ENCODE assay signal across 1 cellular context in the genomic region with DNA sequence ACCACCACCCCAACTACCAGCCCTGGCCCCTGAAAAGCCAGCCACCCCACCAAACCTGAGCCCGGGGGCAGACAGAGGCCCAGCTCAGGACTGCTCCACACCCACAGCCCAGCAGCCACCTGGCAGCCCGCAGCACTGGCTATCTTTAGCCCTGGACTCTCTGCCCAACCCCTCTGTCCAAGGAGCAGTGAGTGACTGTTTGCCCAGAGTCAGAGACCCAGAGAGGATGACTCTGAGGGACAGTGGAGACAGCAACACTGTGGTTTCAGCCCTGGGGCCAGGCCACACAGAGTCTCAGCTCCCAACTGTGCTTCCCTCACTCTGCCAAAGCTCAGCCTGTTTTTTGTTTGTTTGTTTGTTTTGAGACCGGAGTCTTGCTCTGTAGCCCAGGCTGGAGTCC.
TF ChIP-seq lines count a peak whose summit lies in the region.

No MANE protein-coding gene starts in this region.

TF ChIP-seq in HepG2, 621 proteins besides CTCF, POLR2A, EP300 and RAD21:
- TF ChIP-seq, protein P1, sequence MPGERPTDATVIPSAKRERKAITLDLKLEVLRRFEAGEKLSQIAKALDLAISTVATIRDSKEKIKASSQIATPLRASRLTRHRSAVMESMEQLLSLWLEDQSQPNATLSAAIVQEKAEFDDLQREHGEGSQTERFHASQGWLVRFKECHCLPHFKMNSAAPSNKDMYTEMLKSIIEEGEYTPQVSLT (CRISPR knock-in tag; IDR thresholded peaks at IDR 0.05; ENCODE audit: borderline replicate concordance, low read depth): no peak
- TF ChIP-seq NONO (IDR thresholded peaks at IDR 0.05) (no peak), NONO (CRISPR knock-in tag; conservative IDR thresholded peaks at IDR 0.05) (no peak), RBFOX2 (IDR thresholded peaks at IDR 0.05; ENCODE audit: low read depth, low read length) (no peak), FOXA1 (IDR thresholded peaks at IDR 0.05) (no peak), FOXA1 (CRISPR knock-in tag; IDR thresholded peaks at IDR 0.05) (no peak), PHF21A (CRISPR knock-in tag; IDR thresholded peaks at IDR 0.05) (no peak), ZBTB3 (CRISPR knock-in tag; IDR thresholded peaks at IDR 0.05; ENCODE audit: borderline replicate concordance, low read depth) (no peak), ZNF441 (CRISPR knock-in tag; IDR thresholded peaks at IDR 0.05; ENCODE audit: borderline replicate concordance) (no peak), ZNF614 (CRISPR knock-in tag; IDR thresholded peaks at IDR 0.05; ENCODE audit: borderline replicate concordance) (no peak), ZNF766 (CRISPR knock-in tag; IDR thresholded peaks at IDR 0.05; ENCODE audit: borderline replicate concordance) (no peak), SALL2 (CRISPR knock-in tag; IDR thresholded peaks at IDR 0.05) (no peak), SKI (IDR thresholded peaks at IDR 0.05; ENCODE audit: partially characterized antibody) (no peak), NBN (conservative IDR thresholded peaks at IDR 0.05) (no peak), ZNF546 (CRISPR knock-in tag; conservative IDR thresholded peaks at IDR 0.05) (no peak)
- TF ChIP-seq, protein P2, sequence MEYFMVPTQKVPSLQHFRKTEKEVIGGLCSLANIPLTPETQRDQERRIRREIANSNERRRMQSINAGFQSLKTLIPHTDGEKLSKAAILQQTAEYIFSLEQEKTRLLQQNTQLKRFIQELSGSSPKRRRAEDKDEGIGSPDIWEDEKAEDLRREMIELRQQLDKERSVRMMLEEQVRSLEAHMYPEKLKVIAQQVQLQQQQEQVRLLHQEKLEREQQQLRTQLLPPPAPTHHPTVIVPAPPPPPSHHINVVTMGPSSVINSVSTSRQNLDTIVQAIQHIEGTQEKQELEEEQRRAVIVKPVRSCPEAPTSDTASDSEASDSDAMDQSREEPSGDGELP (IDR thresholded peaks at IDR 0.05; ENCODE audit: borderline replicate concordance, low read depth): no peak
- TF ChIP-seq, protein P3, sequence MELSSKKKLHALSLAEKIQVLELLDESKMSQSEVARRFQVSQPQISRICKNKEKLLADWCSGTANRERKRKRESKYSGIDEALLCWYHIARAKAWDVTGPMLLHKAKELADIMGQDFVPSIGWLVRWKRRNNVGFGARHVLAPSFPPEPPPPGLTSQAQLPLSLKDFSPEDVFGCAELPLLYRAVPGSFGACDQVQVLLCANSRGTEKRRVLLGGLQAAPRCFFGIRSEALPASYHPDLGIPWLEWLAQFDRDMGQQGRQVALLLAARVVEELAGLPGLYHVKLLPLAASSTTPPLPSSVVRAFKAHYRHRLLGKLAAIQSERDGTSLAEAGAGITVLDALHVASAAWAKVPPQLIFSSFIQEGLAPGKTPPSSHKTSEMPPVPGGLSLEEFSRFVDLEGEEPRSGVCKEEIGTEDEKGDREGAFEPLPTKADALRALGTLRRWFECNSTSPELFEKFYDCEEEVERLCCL (CRISPR knock-in tag; IDR thresholded peaks at IDR 0.05; ENCODE audit: borderline replicate concordance): no peak
